8 cellular contexts compared by ENCODE assay signal in genomic region chr17:44210342-44211192, GRCh38. TPM values are rescaled to one million over a fixed set of nuclear protein-coding genes. Genes with fewer than 3 reads are reported as not detected.
DNase-seq lines count a peak whose midpoint lies in the region; ATAC-seq and TF ChIP-seq lines count a peak whose summit lies in the region.

No MANE protein-coding gene starts in this region.

- peaks cover 7% of the 10 kb centered on the region; the same call in 1 of the 2 replicates for H3K9me3 ChIP-seq in NT2/D1 (ENCODE audit: insufficient read depth, low read length)
- H3K9me3 ChIP-seq in muscle layer of duodenum (ENCODE audit: control insufficient read depth in 1 of 2, low read length in 2 of 2): no peaks in the 10 kb centered on the region

- TF ChIP-seq CTCF in 22Rv1 (IDR thresholded peaks at IDR 0.05) (peak; percentile 94), epithelial cell of proximal tubule (conservative IDR thresholded peaks at IDR 0.05; ENCODE audit: low read depth, low read length) (peak; percentile 83)

- H3K27me3 ChIP-seq in NT2/D1 (ENCODE audit: insufficient read depth, insufficient read length) (no peaks in the 10 kb centered on the region), muscle layer of duodenum (ENCODE audit: low read depth, low read length) (no peaks in the 10 kb centered on the region)

- peak; percentile 70 for ATAC-seq in GM18520 (IDR thresholded peaks at IDR 0.05; ENCODE audit: unreplicated experiment)
- peak; percentile 56 for ATAC-seq in HG03139 (IDR thresholded peaks at IDR 0.05; ENCODE audit: unreplicated experiment)

- no peak for DNase-seq in NT2/D1 (ENCODE audit: low read depth, low spot score)
- DNase-seq in activated T-cell treated with anti-CD3 and anti-CD28 coated beads for 1 hour (ENCODE audit: low read depth): peak; percentile 84
- no peak for DNase-seq in epithelial cell of proximal tubule (ENCODE audit: low read depth)
- DNase-seq in stimulated activated CD8-positive, alpha-beta memory T cell treated with anti-CD3 and anti-CD28 coated beads, Interleukin-7, amount 100 ng/mL, for 4 hours (ENCODE audit: low read depth in 2 of 2): peak; percentile 72 to 85

- peaks cover 12% of the 10 kb centered on the region for H3K4me1 ChIP-seq in NT2/D1 (ENCODE audit: insufficient read depth, insufficient read length)
- peaks cover 2 to 19% of the 10 kb centered on the region in 2 donors for H3K4me1 ChIP-seq in muscle layer of duodenum (ENCODE audit: control insufficient read depth in 1 of 2, insufficient read depth in 2 of 2, low read length in 2 of 2)

- peak overlapping the region; percentile 30 for H3K27ac ChIP-seq in 22Rv1
- H3K27ac ChIP-seq in muscle layer of duodenum (ENCODE audit: low read length): peak overlapping the region; percentile 31

- H3K9ac ChIP-seq in NT2/D1 (ENCODE audit: insufficient read length, low read depth): peak overlapping the region; percentile 59

- H3K4me3 ChIP-seq in NT2/D1 (ENCODE audit: insufficient read length, low read depth): no peak overlapping the region
- H3K4me3 ChIP-seq in epithelial cell of proximal tubule (ENCODE audit: low read depth, low read length): no peak overlapping the region
- H3K4me3 ChIP-seq in muscle layer of duodenum (ENCODE audit: low read depth in 1 of 2, low read length in 2 of 2): no peak overlapping the region

- peaks cover 94% of the 10 kb centered on the region for H3K36me3 ChIP-seq in NT2/D1 (ENCODE audit: insufficient read depth, insufficient read length, low read length)
- peaks cover 50 to 66% of the 10 kb centered on the region in 2 donors for H3K36me3 ChIP-seq in muscle layer of duodenum (ENCODE audit: control insufficient read depth in 1 of 2, insufficient read depth in 2 of 2, low read length in 2 of 2)

RNA-seq across cellular contexts. Expression of gene UBTF, which starts 8.9 kb away (rescaled TPM):
- 37.5 and 57.4 TPM in 2 replicates for total RNA-seq in epithelial cell of proximal tubule

RNA-seq across cellular contexts. Expression of gene ATXN7L3, which starts 10.9 kb away (rescaled TPM):
- 40.2 and 61.4 TPM in 2 replicates for total RNA-seq in epithelial cell of proximal tubule

RNA-seq across cellular contexts. Expression of gene TMUB2, which starts 23.8 kb away (rescaled TPM):
- 19.1 and 26.3 TPM in 2 replicates for total RNA-seq in epithelial cell of proximal tubule

RNA-seq across cellular contexts. Expression of gene ASB16, which starts 40.1 kb away (rescaled TPM):
- not detected in 2 replicates for total RNA-seq in epithelial cell of proximal tubule

RNA-seq across cellular contexts. Expression of gene SLC4A1, which starts 57.4 kb away (rescaled TPM):
- total RNA-seq in epithelial cell of proximal tubule: not detected in 2 replicates

Comparison
In these comparisons a context has a peak if more than half of its experiments do, and no peak if none do; other contexts are left out.
1. DNase-seq: peak in activated T-cell treated with anti-CD3 and anti-CD28 coated beads for 1 hour (single experiment) and stimulated activated CD8-positive, alpha-beta memory T cell treated with anti-CD3 and anti-CD28 coated beads, Interleukin-7, amount 100 ng/mL, for 4 hours (2 of 2); none in NT2/D1 (single experiment) and epithelial cell of proximal tubule (single experiment).